Comparison of ENCODE assay signal across 9 cellular contexts in genomic region chr2:217685255-217685605, GRCh38.
DNase-seq lines count a peak whose midpoint lies in the region; ATAC-seq and TF ChIP-seq lines count a peak whose summit lies in the region.
"Had no signal": no experiment of that assay in that cellular context is flagged by ENCODE, and none has a peak within 500 bp of the region (broad histone marks: within the 10 kb centered on the region; RNA-seq: fewer than 3 reads in every experiment).

No MANE protein-coding gene starts in this region.

- in situ Hi-C loops in brain microvascular endothelial cell (cut with HindIII; ENCODE audit: low pct_ligation_motif_present, low sequenced_read_pairs), result no loop called here

- TF ChIP-seq CTCF in brain microvascular endothelial cell (IDR thresholded peaks at IDR 0.05; ENCODE audit: low read depth, low read length, missing control alignments), result no peak

- H3K27me3 ChIP-seq in brain microvascular endothelial cell (replicated peaks), result peaks cover 2% of the 10 kb centered on the region

- H3K27ac ChIP-seq in brain microvascular endothelial cell, result no peak overlapping the region

- DNase-seq in SKM-1 treated with dmso at 0.1 percent for 144 hours (lab: John Stamatoyannopoulos, UW; ENCODE audit: unreplicated experiment) (peak; percentile 7), SKM-1 (lab: John Stamatoyannopoulos, UW; ENCODE audit: unreplicated experiment) (no peak), brain microvascular endothelial cell (peak; percentile 87), kidney tubule cell (ENCODE audit: low spot score) (peak; percentile 69)
- DNase-seq in stimulated activated CD4-positive, alpha-beta T cell treated with anti-CD3 and anti-CD28 coated beads, Interleukin-4, amount 100 ng/mL, for 4 hours, result no peak
- no peak for DNase-seq in activated effector memory CD4-positive, alpha-beta T cell treated with Interleukin-2 at 50 U/mL for 16 hours
- DNase-seq in activated T-cell treated with anti-CD3 and anti-CD28 coated beads, Interleukin-2, amount 50 U/mL, for 1 hour, result no peak
- DNase-seq: CD4-positive, CD25-positive, alpha-beta regulatory T cell had no signal

- H3K4me3 ChIP-seq in brain microvascular endothelial cell (ENCODE audit: low read depth, low read length), result no peak overlapping the region

- no peak for ATAC-seq in GM19463 (IDR thresholded peaks at IDR 0.05; ENCODE audit: unreplicated experiment)

- H3K36me3 ChIP-seq in brain microvascular endothelial cell (replicated peaks), result no peaks in the 10 kb centered on the region

Comparison
In these comparisons a context has a peak if more than half of its experiments do, and no peak if none do; other contexts are left out.
1. DNase-seq: peak in SKM-1 treated with dmso at 0.1 percent for 144 hours (single experiment), brain microvascular endothelial cell (single experiment) and kidney tubule cell (single experiment); none in SKM-1 (single experiment), stimulated activated CD4-positive, alpha-beta T cell treated with anti-CD3 and anti-CD28 coated beads, Interleukin-4, amount 100 ng/mL, for 4 hours (0 of 2), activated effector memory CD4-positive, alpha-beta T cell treated with Interleukin-2 at 50 U/mL for 16 hours (single experiment) and activated T-cell treated with anti-CD3 and anti-CD28 coated beads, Interleukin-2, amount 50 U/mL, for 1 hour (single experiment).